In the genomic region with DNA sequence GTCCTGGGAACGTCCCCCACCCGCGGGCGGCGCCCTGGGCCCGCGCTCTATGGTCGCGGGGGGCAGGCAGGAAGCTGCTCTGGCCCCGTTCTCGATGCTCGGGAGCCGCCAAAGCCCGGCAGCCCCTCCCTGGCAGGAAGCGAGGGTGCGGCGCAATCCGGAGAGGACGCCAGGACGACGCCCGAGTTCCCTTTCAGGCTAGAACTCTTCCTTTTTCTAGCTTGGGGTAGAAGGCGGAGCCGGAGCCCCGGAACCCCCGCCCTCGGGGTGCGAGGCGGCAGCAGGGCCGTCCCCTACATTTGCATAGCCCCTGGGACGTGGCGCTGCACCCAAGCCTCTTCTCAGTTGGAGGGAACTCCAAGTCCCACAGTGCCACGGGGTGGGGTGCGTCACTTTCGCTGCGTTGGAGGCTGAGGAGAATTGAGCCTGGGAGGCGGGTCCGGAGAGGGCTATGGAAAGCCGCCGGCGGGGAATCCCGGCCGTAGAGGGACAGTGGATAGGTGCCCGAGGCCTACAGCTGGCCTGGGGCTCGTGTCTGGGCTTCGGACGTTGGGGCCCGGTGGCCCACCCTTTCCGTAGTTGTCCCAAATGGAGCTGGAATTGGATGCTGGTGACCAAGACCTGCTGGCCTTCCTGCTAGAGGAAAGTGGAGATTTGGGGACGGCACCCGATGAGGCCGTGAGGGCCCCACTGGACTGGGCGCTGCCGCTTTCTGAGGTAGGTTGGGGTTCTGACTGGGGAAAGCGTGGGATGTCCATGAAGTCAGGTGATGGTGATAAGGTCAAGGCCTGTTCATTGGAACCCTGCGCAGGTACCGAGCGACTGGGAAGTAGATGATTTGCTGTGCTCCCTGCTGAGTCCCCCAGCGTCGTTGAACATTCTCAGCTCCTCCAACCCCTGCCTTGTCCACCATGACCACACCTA, we compare ENCODE assay signal across 8 cellular contexts. TPM values are rescaled to one million over a fixed set of nuclear protein-coding genes. Genes with fewer than 3 reads are reported as not detected.
DNase-seq lines count a peak whose midpoint lies in the region; ATAC-seq and TF ChIP-seq lines count a peak whose summit lies in the region.

A gene with protein sequence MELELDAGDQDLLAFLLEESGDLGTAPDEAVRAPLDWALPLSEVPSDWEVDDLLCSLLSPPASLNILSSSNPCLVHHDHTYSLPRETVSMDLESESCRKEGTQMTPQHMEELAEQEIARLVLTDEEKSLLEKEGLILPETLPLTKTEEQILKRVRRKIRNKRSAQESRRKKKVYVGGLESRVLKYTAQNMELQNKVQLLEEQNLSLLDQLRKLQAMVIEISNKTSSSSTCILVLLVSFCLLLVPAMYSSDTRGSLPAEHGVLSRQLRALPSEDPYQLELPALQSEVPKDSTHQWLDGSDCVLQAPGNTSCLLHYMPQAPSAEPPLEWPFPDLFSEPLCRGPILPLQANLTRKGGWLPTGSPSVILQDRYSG (plus strand): TSS at position 482 of the 924 bp plus-strand sequence. CDS start 107 bp downstream, at position 589.
A gene with protein sequence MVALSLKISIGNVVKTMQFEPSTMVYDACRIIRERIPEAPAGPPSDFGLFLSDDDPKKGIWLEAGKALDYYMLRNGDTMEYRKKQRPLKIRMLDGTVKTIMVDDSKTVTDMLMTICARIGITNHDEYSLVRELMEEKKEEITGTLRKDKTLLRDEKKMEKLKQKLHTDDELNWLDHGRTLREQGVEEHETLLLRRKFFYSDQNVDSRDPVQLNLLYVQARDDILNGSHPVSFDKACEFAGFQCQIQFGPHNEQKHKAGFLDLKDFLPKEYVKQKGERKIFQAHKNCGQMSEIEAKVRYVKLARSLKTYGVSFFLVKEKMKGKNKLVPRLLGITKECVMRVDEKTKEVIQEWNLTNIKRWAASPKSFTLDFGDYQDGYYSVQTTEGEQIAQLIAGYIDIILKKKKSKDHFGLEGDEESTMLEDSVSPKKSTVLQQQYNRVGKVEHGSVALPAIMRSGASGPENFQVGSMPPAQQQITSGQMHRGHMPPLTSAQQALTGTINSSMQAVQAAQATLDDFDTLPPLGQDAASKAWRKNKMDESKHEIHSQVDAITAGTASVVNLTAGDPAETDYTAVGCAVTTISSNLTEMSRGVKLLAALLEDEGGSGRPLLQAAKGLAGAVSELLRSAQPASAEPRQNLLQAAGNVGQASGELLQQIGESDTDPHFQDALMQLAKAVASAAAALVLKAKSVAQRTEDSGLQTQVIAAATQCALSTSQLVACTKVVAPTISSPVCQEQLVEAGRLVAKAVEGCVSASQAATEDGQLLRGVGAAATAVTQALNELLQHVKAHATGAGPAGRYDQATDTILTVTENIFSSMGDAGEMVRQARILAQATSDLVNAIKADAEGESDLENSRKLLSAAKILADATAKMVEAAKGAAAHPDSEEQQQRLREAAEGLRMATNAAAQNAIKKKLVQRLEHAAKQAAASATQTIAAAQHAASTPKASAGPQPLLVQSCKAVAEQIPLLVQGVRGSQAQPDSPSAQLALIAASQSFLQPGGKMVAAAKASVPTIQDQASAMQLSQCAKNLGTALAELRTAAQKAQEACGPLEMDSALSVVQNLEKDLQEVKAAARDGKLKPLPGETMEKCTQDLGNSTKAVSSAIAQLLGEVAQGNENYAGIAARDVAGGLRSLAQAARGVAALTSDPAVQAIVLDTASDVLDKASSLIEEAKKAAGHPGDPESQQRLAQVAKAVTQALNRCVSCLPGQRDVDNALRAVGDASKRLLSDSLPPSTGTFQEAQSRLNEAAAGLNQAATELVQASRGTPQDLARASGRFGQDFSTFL (N-terminal part only) (minus strand): TSS at position 11 of the 924 bp plus-strand sequence. CDS start 6,501 bp downstream, outside the sequence.

- ATAC-seq in HG02588 (IDR thresholded peaks at IDR 0.05; ENCODE audit: unreplicated experiment), result peak; percentile 73

- CTCF ChIA-PET in GM10248 (lab: Yijun Ruan, JAX) (interaction anchor here (0.6 to 11.0 kb wide), 22 partner anchors 11 to 133 kb away, joined by 3 to 134 read pairs (median 6); a partner anchor contains a TSS), SK-N-SH (lab: Yijun Ruan, JAX) (interaction anchor here (0.7 to 9.7 kb wide), 23 partner anchors 9 to 150 kb away, joined by 3 to 103 read pairs (median 5); a partner anchor contains a TSS)

- peaks cover 68% of the 10 kb centered on the region for H3F3A ChIP-seq in SK-N-SH (replicated peaks; ENCODE audit: insufficient read depth)

- H3K27ac ChIP-seq in SK-N-SH (ENCODE audit: low read depth in 2 of 2, low read length in 1 of 2), result peak within 1 kb of the TSS; percentile 88 to 94
- H3K27ac ChIP-seq in temporal lobe (ENCODE audit: low read depth, low read length), result peak within 1 kb of the TSS; percentile 51

- no peaks in the 10 kb centered on the region for H3K9me3 ChIP-seq in SK-N-SH

- no peaks in the 10 kb centered on the region for H3K9me2 ChIP-seq in SK-N-SH

- no peak for TF ChIP-seq RAD21 in SK-N-SH (IDR thresholded peaks at IDR 0.05; ENCODE audit: low read length)

- peak; percentile 47 for TF ChIP-seq CTCF in GM10248 (IDR thresholded peaks at IDR 0.05; ENCODE audit: control extremely low read depth, extremely low read depth, low read depth, missing control alignments)
- peak; percentile 22; the same call in 1 of the 2 replicates for TF ChIP-seq CTCF in SK-N-SH (IDR thresholded peaks at IDR 0.05)

- peaks cover 27 to 37% of the 10 kb centered on the region in 2 experiments for H3K36me3 ChIP-seq in SK-N-SH (replicated peaks in 1 of 2; ENCODE audit: control insufficient read depth in 1 of 2, insufficient read depth in 2 of 2, low read length in 1 of 2)

- peak within 1 kb of the TSS; percentile 91 for H3K4me2 ChIP-seq in SK-N-SH

- DNase-seq in GM10248 (ENCODE audit: extremely low spot score), result peak; percentile 97
- DNase-seq in NCI-H1048 (lab: John Stamatoyannopoulos, UW), result peak; percentile 95
- peak; percentile 97 for DNase-seq in SK-N-SH
- peak; percentile 97 for DNase-seq in activated naive CD4-positive, alpha-beta T cell treated with anti-CD3 and anti-CD28 coated beads, Interleukin-2, amount 50 U/mL, for 16 hours
- peak; percentile 99 for DNase-seq in germinal center (ENCODE audit: low spot score)
- DNase-seq in occipital lobe (lab: John Stamatoyannopoulos, UW), result peak; percentile 99

- H3K4me1 ChIP-seq in SK-N-SH (ENCODE audit: control insufficient read depth in 1 of 2, insufficient read depth in 2 of 2, low read depth in 1 of 2, low read length in 1 of 2), result peaks cover 33 to 47% of the 10 kb centered on the region in 2 experiments

- peak within 1 kb of the TSS; percentile 89 to 96 for H3K4me3 ChIP-seq in SK-N-SH (ENCODE audit: low read depth in 2 of 2, low read length in 1 of 2)

- H4K20me1 ChIP-seq in SK-N-SH (ENCODE audit: insufficient read depth), result peaks cover 15% of the 10 kb centered on the region

- peaks cover 72% of the 10 kb centered on the region for H3K79me2 ChIP-seq in SK-N-SH (ENCODE audit: insufficient read depth)

- no peaks in the 10 kb centered on the region for H3K27me3 ChIP-seq in SK-N-SH (ENCODE audit: insufficient read depth)

- peak in 1 of 2 experiments; percentile 62; a peak in 1 of 4 replicates for TF ChIP-seq EP300 in SK-N-SH (IDR thresholded peaks at IDR 0.05; ENCODE audit: borderline replicate concordance in 1 of 2, low read depth in 1 of 2, low read length in 1 of 2)

- POLR2A ChIA-PET in GM10248 (lab: Yijun Ruan, JAX) (interaction anchor here (0.7 to 2.5 kb wide), 13 partner anchors 9 to 129 kb away, joined by 3 to 20 read pairs (median 4); a partner anchor contains a TSS), SK-N-SH (lab: Yijun Ruan, JAX) (interaction anchor here (0.8 to 3.1 kb wide), 12 partner anchors 11 to 74 kb away, joined by 3 to 28 read pairs (median 6); a partner anchor contains a TSS)

- WGBS in SK-N-SH (ENCODE audit: low lambda C conversion rate), result 0% methylated on average over 24 of the region's 60 CpGs

- peak within 1 kb of the TSS; percentile 94 for H3K9ac ChIP-seq in SK-N-SH

- 0 out of 2 replicates have a peak within 1 kb of the TSS, but pooled peaks have one; percentile 27 for H2AFZ ChIP-seq in SK-N-SH (ENCODE audit: low read depth)

TF ChIP-seq in SK-N-SH, 30 proteins besides CTCF, POLR2A, EP300 and RAD21 (continues in another document):
- TF ChIP-seq POLR2AphosphoS5 (IDR thresholded peaks at IDR 0.05; ENCODE audit: low read depth, low read length), result peak; percentile 59; the same call in 1 of the 2 replicates
- TF ChIP-seq EZH2phosphoT487 (IDR thresholded peaks at IDR 0.05; ENCODE audit: borderline replicate concordance, low read depth), result no peak
- peak; percentile 86 for TF ChIP-seq TAF1 (IDR thresholded peaks at IDR 0.05; ENCODE audit: borderline replicate concordance, low read depth, low read length)
- peak; percentile 94 for TF ChIP-seq GABPA (IDR thresholded peaks at IDR 0.05; ENCODE audit: low read depth)
- TF ChIP-seq YY1 (IDR thresholded peaks at IDR 0.05; ENCODE audit: low read depth), result 0 out of 2 replicates have a peak, but pooled peaks have one; percentile 26
- TF ChIP-seq, protein P1, sequence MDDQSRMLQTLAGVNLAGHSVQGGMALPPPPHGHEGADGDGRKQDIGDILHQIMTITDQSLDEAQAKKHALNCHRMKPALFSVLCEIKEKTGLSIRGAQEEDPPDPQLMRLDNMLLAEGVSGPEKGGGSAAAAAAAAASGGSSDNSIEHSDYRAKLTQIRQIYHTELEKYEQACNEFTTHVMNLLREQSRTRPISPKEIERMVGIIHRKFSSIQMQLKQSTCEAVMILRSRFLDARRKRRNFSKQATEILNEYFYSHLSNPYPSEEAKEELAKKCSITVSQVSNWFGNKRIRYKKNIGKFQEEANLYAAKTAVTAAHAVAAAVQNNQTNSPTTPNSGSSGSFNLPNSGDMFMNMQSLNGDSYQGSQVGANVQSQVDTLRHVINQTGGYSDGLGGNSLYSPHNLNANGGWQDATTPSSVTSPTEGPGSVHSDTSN (IDR thresholded peaks at IDR 0.05), result no peak; the same call in 1 of the 2 replicates

RNA-seq across cellular contexts. Expression of the first gene that starts in this region (rescaled TPM):
- polyA plus RNA-seq in SK-N-SH (2012; rRNA removed), result 33.9 and 38.6 TPM in 2 replicates
- 36.2 and 36.8 TPM in 2 replicates for polyA plus RNA-seq in SK-N-SH (2012; cell fraction: cytosol; rRNA removed)
- polyA plus RNA-seq in SK-N-SH (2012; cell fraction: nucleus; rRNA removed), result 29.2 and 35.8 TPM in 2 replicates
- 22.9 TPM for total RNA-seq in occipital lobe
- total RNA-seq in temporal lobe, result 23.6 TPM

RNA-seq across cellular contexts. Expression of the second gene that starts in this region (rescaled TPM):
- 91.8 and 115 TPM in 2 replicates for polyA plus RNA-seq in SK-N-SH (2012; rRNA removed)
- polyA plus RNA-seq in SK-N-SH (2012; cell fraction: cytosol; rRNA removed), result 32.7 and 72.5 TPM in 2 replicates
- 183 and 220 TPM in 2 replicates for polyA plus RNA-seq in SK-N-SH (2012; cell fraction: nucleus; rRNA removed)
- 17.8 TPM for total RNA-seq in occipital lobe
- total RNA-seq in temporal lobe, result 21.6 TPM

Comparison
In these comparisons a context has a peak if more than half of its experiments do, and no peak if none do; other contexts are left out.
1. Peak in every context shown above with its lines: DNase-seq, ATAC-seq, H3K4me3 ChIP-seq and H3K27ac ChIP-seq.